ENCODE assay signal across 1 cellular context in genomic region chr9:76571288-76572204, GRCh38.
TF ChIP-seq lines count a peak whose summit lies in the region.

No MANE protein-coding gene starts in this region.

TF ChIP-seq in SK-N-SH treated with all-trans-retinoic acid at 6 μM for 48 hours, 23 proteins besides CTCF, POLR2A, EP300 and RAD21 (continued from another document):
- TF ChIP-seq CSRNP3 (CRISPR knock-in tag; IDR thresholded peaks at IDR 0.05) (no peak), CSDC2 (CRISPR knock-in tag; IDR thresholded peaks at IDR 0.05) (no peak), CREB5 (CRISPR knock-in tag; IDR thresholded peaks at IDR 0.05; ENCODE audit: low read depth) (no peak), BACH2 (CRISPR knock-in tag; IDR thresholded peaks at IDR 0.05; ENCODE audit: borderline replicate concordance) (no peak), ZFP3 (CRISPR knock-in tag; IDR thresholded peaks at IDR 0.05) (no peak)
